8 cellular contexts compared by ENCODE assay signal in genomic region chr10:63266337-63267327, GRCh38.
A peak's percentile ranks its signal among the peaks of the same experiment; 100 is the strongest.
DNase-seq lines count a peak whose midpoint lies in the region; ATAC-seq and TF ChIP-seq lines count a peak whose summit lies in the region.

No MANE protein-coding gene starts in this region.

- H3K4me3 ChIP-seq in BJ (ENCODE audit: low read depth, low read length) = peak overlapping the region; percentile 39
- H3K4me3 ChIP-seq in HUES6 (ENCODE audit: low read depth, low read length) = peak overlapping the region; percentile 70
- peak overlapping the region; percentile 79 for H3K4me3 ChIP-seq in brain microvascular endothelial cell (ENCODE audit: low read depth, low read length)

- TF ChIP-seq CTCF in BJ (IDR thresholded peaks at IDR 0.05; ENCODE audit: insufficient read depth, low read depth, low read length) (no peak), brain microvascular endothelial cell (IDR thresholded peaks at IDR 0.05; ENCODE audit: low read depth, low read length, missing control alignments) (no peak)

- H3K36me3 Mint-ChIP-seq in memory B cell = no peaks in the 10 kb centered on the region

- H3K27ac Mint-ChIP-seq in memory B cell = peak overlapping the region; percentile 99

- H3K9me3 ChIP-seq in HUES6 (ENCODE audit: control insufficient read depth, insufficient read depth, low read depth, low read length) = no peaks in the 10 kb centered on the region

- CTCF ChIA-PET in BJ (lab: Yijun Ruan, JAX) = no interaction called here

- in situ Hi-C loops in brain microvascular endothelial cell (cut with HindIII; ENCODE audit: low pct_ligation_motif_present, low sequenced_read_pairs) = no loop called here

- H3K9me3 Mint-ChIP-seq in memory B cell = no peaks in the 10 kb centered on the region

- H3K36me3 ChIP-seq in BJ (ENCODE audit: control insufficient read depth, insufficient read depth, low read length) = no peaks in the 10 kb centered on the region
- peaks cover 8% of the 10 kb centered on the region for H3K36me3 ChIP-seq in HUES6 (ENCODE audit: control insufficient read depth, insufficient read depth, low read length)
- H3K36me3 ChIP-seq in brain microvascular endothelial cell (replicated peaks) = no peaks in the 10 kb centered on the region

- H3K4me3 Mint-ChIP-seq in memory B cell = peak overlapping the region; percentile 98

- DNase-seq in BJ (ENCODE audit: low read depth) = no peak
- no peak for DNase-seq in brain microvascular endothelial cell
- no peak for DNase-seq in memory B cell (ENCODE audit: low spot score in 2 of 2)
- no peak for DNase-seq in left lobe of liver (ENCODE audit: low spot score)
- no peak for DNase-seq in NCI-H524 treated with DMSO at 0.1 percent for 48 hours (lab: John Stamatoyannopoulos, UW)
- DNase-seq in HuH-7.5 (ENCODE audit: low spot score) = no peak

- H3K27ac ChIP-seq in HUES6 (ENCODE audit: low read depth, low read length) (peak overlapping the region; percentile 94), brain microvascular endothelial cell (peak overlapping the region; percentile 96)

- H3K4me1 Mint-ChIP-seq in memory B cell = peaks cover 7% of the 10 kb centered on the region

- H3K4me1 ChIP-seq in HUES6 (ENCODE audit: control insufficient read depth, insufficient read depth, low read length) = no peaks in the 10 kb centered on the region; the same call in 1 of the 2 replicates

- POLR2A ChIA-PET in BJ (lab: Charles Lee) = no interaction called here

- H3K9ac ChIP-seq in HUES6 (ENCODE audit: low read length) = peak overlapping the region; percentile 86

- H3K27me3 ChIP-seq in BJ (ENCODE audit: control insufficient read depth, insufficient read depth, low read length) = no peaks in the 10 kb centered on the region
- no peaks in the 10 kb centered on the region for H3K27me3 ChIP-seq in HUES6 (ENCODE audit: control insufficient read depth, insufficient read depth, low read length)
- no peaks in the 10 kb centered on the region for H3K27me3 ChIP-seq in brain microvascular endothelial cell (replicated peaks)

- no peak for ATAC-seq in memory B cell (ENCODE audit: low read depth)
- no peak for ATAC-seq in left lobe of liver
- no peak for ATAC-seq in GM18502 (IDR thresholded peaks at IDR 0.05; ENCODE audit: poor library complexity, unreplicated experiment)

- H3K27me3 Mint-ChIP-seq in memory B cell = no peaks in the 10 kb centered on the region
